In genomic region chr13:95192998-95193397, GRCh38 we compare ENCODE assay signal across 21 cellular contexts.
"Had no signal": no experiment of that assay in that cellular context is flagged by ENCODE, and none has a peak within 500 bp of the region (broad histone marks: within the 10 kb centered on the region; RNA-seq: fewer than 3 reads in every experiment).

No MANE protein-coding gene starts in this region.

- ATAC-seq: activated CD4-positive, alpha-beta T cell treated with anti-CD3 and anti-CD28 coated beads for 36 hours; activated naive CD4-positive, alpha-beta T cell treated with anti-CD3 and anti-CD28 coated beads, Interleukin-2, amount 50 U/mL, for 72 hours; activated T-cell treated with anti-CD3 and anti-CD28 coated beads, Interleukin-2, amount 50 U/mL, for 72 hours; foreskin keratinocyte; pancreas; right cardiac atrium had no signal

- H3K36me3 ChIP-seq: breast epithelium, left ventricle myocardium inferior, pancreas, suprapubic skin, tibial nerve had no signal

- H3K9me3 ChIP-seq: breast epithelium, esophagus muscularis mucosa, heart right ventricle, left ventricle myocardium inferior, pancreas, spleen, suprapubic skin, tibial nerve had no signal

- DNase-seq: activated CD4-positive, alpha-beta T cell treated with anti-CD3 and anti-CD28 coated beads for 36 hours; activated CD4-positive, alpha-beta T cell treated with anti-CD3 and anti-CD28 coated beads, Interleukin-2, amount 50 U/mL, for 4 hours; activated CD4-positive, CD25-positive, alpha-beta regulatory T cell; activated naive CD4-positive, alpha-beta T cell; activated T-cell treated with anti-CD3 and anti-CD28 coated beads for 4 hours; activated T-cell treated with anti-CD3 and anti-CD28 coated beads, Interleukin-2, amount 50 U/mL, for 72 hours; central memory CD4-positive, alpha-beta T cell; foreskin keratinocyte; heart right ventricle; kidney glomerular epithelial cell; left ventricle myocardium inferior; nephron progenitor cell; pancreas; spleen; stimulated activated naive CD4-positive, alpha-beta T cell had no signal

- H3K4me3 ChIP-seq: breast epithelium, esophagus muscularis mucosa, heart right ventricle, left ventricle myocardium inferior, pancreas, spleen, suprapubic skin, tibial nerve had no signal

- H3K27me3 ChIP-seq: breast epithelium, esophagus muscularis mucosa, foreskin keratinocyte, heart right ventricle, pancreas, spleen, suprapubic skin, tibial nerve had no signal

- H3K27ac ChIP-seq: breast epithelium, esophagus muscularis mucosa, foreskin keratinocyte, heart right ventricle, left ventricle myocardium inferior, pancreas, spleen, suprapubic skin, tibial nerve had no signal

- H3K4me1 ChIP-seq: breast epithelium, esophagus muscularis mucosa, foreskin keratinocyte, left ventricle myocardium inferior, pancreas, suprapubic skin, tibial nerve had no signal
